In the genomic region with DNA sequence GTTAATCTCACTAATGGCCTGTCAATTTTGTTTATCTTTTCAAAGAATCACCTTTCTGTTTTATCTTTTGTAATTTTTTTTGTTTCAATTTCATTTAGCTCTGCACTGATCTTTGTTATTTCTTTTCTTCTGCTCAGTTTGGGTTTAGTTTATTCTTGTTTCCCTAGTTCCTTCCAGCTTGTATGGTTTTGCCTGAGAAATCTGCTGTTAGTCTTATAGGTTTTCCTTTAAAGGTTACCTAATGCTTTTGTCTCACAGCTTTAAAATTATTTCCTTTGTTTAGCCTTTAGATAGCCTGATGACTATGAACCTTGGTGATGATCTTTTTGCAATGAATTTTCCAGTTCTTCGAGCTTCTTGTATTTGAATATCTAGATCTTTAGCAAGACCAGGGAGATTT, we compare ENCODE assay signal across 8 cellular contexts.
"Had no signal": no experiment of that assay in that cellular context is flagged by ENCODE, and none has a peak within 500 bp of the region (broad histone marks: within the 10 kb centered on the region; RNA-seq: fewer than 3 reads in every experiment).

No MANE protein-coding gene starts in this region.

- H3K27ac Mint-ChIP-seq: HFFc6 had no signal

- ATAC-seq: HCT116, K562 had no signal

- DNase-seq: GM23248, GOT3, H7, HFFc6, IMR-90, KG1 had no signal

- H3K4me3 Mint-ChIP-seq: HFFc6 had no signal
